ENCODE assay signal across 22 cellular contexts in the genomic region with DNA sequence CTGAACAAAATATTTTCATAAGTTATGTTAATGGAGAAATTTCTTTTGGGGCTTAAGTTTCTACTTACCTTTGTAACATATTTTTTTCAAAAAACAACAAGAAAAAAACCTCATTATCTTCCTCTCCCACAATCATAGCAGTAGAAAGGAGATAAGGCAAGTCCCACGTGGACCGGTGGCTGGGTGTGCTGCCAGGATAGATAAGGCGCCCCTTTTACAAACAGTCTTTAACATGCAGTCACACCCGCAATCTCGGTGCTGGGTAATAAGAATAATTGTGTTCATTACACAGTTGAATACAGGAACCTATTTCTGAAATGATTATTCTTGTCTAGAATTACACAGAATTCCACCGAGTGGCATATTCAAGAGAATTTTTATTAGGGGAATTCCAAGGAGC.
"Had no signal": no experiment of that assay in that cellular context is flagged by ENCODE, and none has a peak within 500 bp of the region (broad histone marks: within the 10 kb centered on the region; RNA-seq: fewer than 3 reads in every experiment).

No MANE protein-coding gene starts in this region.

- H3K27ac ChIP-seq: body of pancreas, cardiac muscle cell, foreskin keratinocyte, left ventricle myocardium inferior, right lobe of liver, upper lobe of left lung had no signal

- H3K4me3 ChIP-seq: body of pancreas, cardiac muscle cell, left ventricle myocardium inferior, right lobe of liver, upper lobe of left lung had no signal

- FAIRE-seq: endometrium, small intestine had no signal

- H3K9me3 ChIP-seq: body of pancreas, left ventricle myocardium inferior, right lobe of liver, upper lobe of left lung had no signal

- H3K36me3 ChIP-seq: cardiac muscle cell, left ventricle myocardium inferior, right lobe of liver, upper lobe of left lung had no signal

- DNase-seq: activated CD4-positive, alpha-beta memory T cell treated with anti-CD3 and anti-CD28 coated beads, Interleukin-2, amount 10 ng/mL, durations not matched to agents 7 days and 5 days; activated CD4-positive, alpha-beta T cell treated with anti-CD3 and anti-CD28 coated beads, Interleukin-2, amount 10 ng/mL, durations not matched to agents 24 days and 14 days; activated effector memory CD4-positive, alpha-beta T cell treated with Interleukin-2 at 50 U/mL for 16 hours; activated naive CD4-positive, alpha-beta T cell treated with anti-CD3 and anti-CD28 coated beads for 36 hours; activated T-cell treated with anti-CD3 and anti-CD28 coated beads, Interleukin-2, amount 50 U/mL, for 72 hours; effector CD4-positive, alpha-beta T cell; foreskin keratinocyte; kidney glomerular epithelial cell; left ventricle myocardium inferior; midbrain; nephron progenitor cell; posterior cingulate gyrus; right lobe of liver; small intestine; stimulated activated CD4-positive, alpha-beta T cell treated with anti-CD3 and anti-CD28 coated beads, Interleukin-15, amount 100 ng/mL, for 24 hours; T-helper 9 cell; upper lobe of left lung had no signal

- H3K27me3 ChIP-seq: body of pancreas, foreskin keratinocyte, right lobe of liver, upper lobe of left lung had no signal

- ATAC-seq: activated CD4-positive, CD25-positive, alpha-beta regulatory T cell treated with anti-CD3 and anti-CD28 coated beads, Interleukin-2, amount 50 U/mL, for 24 hours; activated T-cell treated with anti-CD3 and anti-CD28 coated beads, Interleukin-2, amount 50 U/mL, for 72 hours; body of pancreas; foreskin keratinocyte; right lobe of liver; stimulated activated memory B cell treated with anti-CD40 and anti-IgM and Interleukin-4, amounts not matched to agents 10 μg/mL and 1 μg/mL and 100 μg/mL, for 72 hours had no signal

- H3K4me1 ChIP-seq: foreskin keratinocyte, right lobe of liver, upper lobe of left lung had no signal
